ENCODE assay signal across 29 cellular contexts in genomic region chr12:103475073-103475472, GRCh38. TPM values are rescaled to one million over a fixed set of nuclear protein-coding genes. Genes with fewer than 3 reads are reported as not detected.
"Had no signal": no experiment of that assay in that cellular context is flagged by ENCODE, and none has a peak within 500 bp of the region (broad histone marks: within the 10 kb centered on the region; RNA-seq: fewer than 3 reads in every experiment).

No MANE protein-coding gene starts in this region.

- H3K4me1 Mint-ChIP-seq: natural killer cell had no signal

- H3K36me3 ChIP-seq: left lung, lower lobe of right lung, pancreas, stomach, thyroid gland, transverse colon, upper lobe of left lung, vagina had no signal

- FAIRE-seq: kidney, pancreas had no signal

- H3K4me1 ChIP-seq: left lung, lower lobe of right lung, pancreas, psoas muscle, stomach, testis, thyroid gland, transverse colon, upper lobe of left lung, vagina had no signal

- H3K27ac Mint-ChIP-seq: natural killer cell; nephron progenitor cell; stimulated activated naive B cell treated with anti-CD40 and anti-IgM and Interleukin-4, amounts not matched to agents 10 μg/mL and 1 μg/mL and 100 μg/mL, for 72 hours had no signal

- H3K27ac ChIP-seq: left lung, lower lobe of right lung, pancreas, psoas muscle, skin epidermis, stomach, testis, thyroid gland, transverse colon, upper lobe of left lung, vagina had no signal

- H3K36me3 Mint-ChIP-seq: natural killer cell had no signal

- ATAC-seq: left colon; left lung; lower lobe of right lung; natural killer cell; pancreas; psoas muscle; sciatic nerve; stimulated activated naive B cell treated with anti-CD40 and anti-IgM and Interleukin-4, amounts not matched to agents 10 μg/mL and 1 μg/mL and 100 μg/mL, for 72 hours; stimulated activated naive CD8-positive, alpha-beta T cell treated with anti-CD3 and anti-CD28 coated beads, Interleukin-15, Interleukin-2, amounts not matched to agents 100 U/mL and 50 U/mL, for 24 hours had no signal

- H3K27me3 ChIP-seq: left lung, pancreas, stomach, testis, thyroid gland, transverse colon, upper lobe of left lung, vagina had no signal

- H3K4me3 ChIP-seq: left lung, lower lobe of right lung, pancreas, psoas muscle, skin epidermis, stomach, testis, thyroid gland, transverse colon, upper lobe of left lung, vagina had no signal

- H3K4me3 Mint-ChIP-seq: natural killer cell; nephron progenitor cell; stimulated activated naive B cell treated with anti-CD40 and anti-IgM and Interleukin-4, amounts not matched to agents 10 μg/mL and 1 μg/mL and 100 μg/mL, for 72 hours had no signal

- DNase-seq: hippocampal formation; kidney; left colon; left lung; lower lobe of right lung; mammary epithelial cell; mesenchymal stem cell; natural killer cell; nephron progenitor cell; nucleus accumbens; pancreas; psoas muscle; stimulated activated CD4-positive, alpha-beta T cell treated with anti-CD3 and anti-CD28 coated beads, Interleukin-12 subunit alpha, Interleukin-12 subunit beta, amount 100 ng/mL, for 4 hours; stimulated activated CD4-positive, alpha-beta T cell treated with anti-CD3 and anti-CD28 coated beads, Interleukin-15, amount 100 ng/mL, for 24 hours; stimulated activated CD4-positive, alpha-beta T cell treated with anti-CD3 and anti-CD28 coated beads, Interleukin-2, amount 100 ng/mL, for 24 hours; stimulated activated CD4-positive, alpha-beta T cell treated with anti-CD3 and anti-CD28 coated beads, Interleukin-4, amount 100 ng/mL, for 1 hour; stimulated activated naive B cell treated with anti-CD40 and anti-IgM and Interleukin-4, amounts not matched to agents 10 μg/mL and 1 μg/mL and 100 μg/mL, for 72 hours; stimulated activated naive CD8-positive, alpha-beta T cell treated with anti-CD3 and anti-CD28 coated beads, Interleukin-15, Interleukin-2, amounts not matched to agents 100 U/mL and 50 U/mL, for 24 hours; stomach; testis; thyroid gland; transverse colon; upper lobe of left lung had no signal

- H3K9me3 ChIP-seq: pancreas, testis, thyroid gland, vagina had no signal

- H3K27me3 Mint-ChIP-seq: stimulated activated naive B cell treated with anti-CD40 and anti-IgM and Interleukin-4, amounts not matched to agents 10 μg/mL and 1 μg/mL and 100 μg/mL, for 72 hours had no signal

RNA-seq across cellular contexts. Expression of gene C12orf42, which starts 20.7 kb away (rescaled TPM):
- total RNA-seq: left colon, left lung, lower lobe of right lung, mammary epithelial cell, mucosa of gallbladder, osteoblast, pancreas, psoas muscle, stomach, thyroid gland, upper lobe of left lung, vagina had no signal
- polyA plus RNA-seq: mammary epithelial cell, pancreas, psoas muscle, stomach, urinary bladder had no signal
